Comparison of ENCODE assay signal across 23 cellular contexts in the genomic region with DNA sequence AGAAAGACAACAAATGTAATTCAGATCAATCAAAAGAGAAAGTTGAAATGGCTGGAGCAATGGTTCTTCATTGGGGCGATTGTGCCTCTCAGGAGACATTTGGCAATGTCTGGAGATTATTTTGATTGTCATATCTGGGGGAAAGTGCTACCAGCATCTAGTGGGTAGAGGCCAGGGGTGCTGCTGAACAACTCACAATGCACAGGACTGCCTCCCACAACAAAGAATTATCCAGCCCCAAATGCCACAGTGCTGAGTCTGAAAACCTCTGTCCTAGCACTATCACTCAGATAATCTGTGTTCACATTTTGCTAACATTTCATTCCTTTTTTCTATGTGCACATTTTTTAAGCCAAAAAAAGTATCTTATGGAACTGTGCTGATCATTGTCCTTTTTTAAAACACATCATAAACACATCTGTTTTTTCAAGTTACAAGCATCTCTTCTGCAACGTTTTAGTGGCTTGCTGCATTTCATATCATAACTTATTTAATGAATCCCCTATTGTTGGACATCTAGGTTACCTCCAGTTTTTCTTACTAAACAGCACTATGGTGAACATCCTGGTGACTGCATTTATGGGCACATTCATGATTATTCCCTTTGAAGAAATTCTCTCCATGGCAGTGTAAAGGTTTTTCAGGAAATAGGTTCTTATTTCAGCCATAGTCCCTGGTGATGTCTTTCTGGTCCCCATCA.
A peak's percentile ranks its signal among the peaks of the same experiment; 100 is the strongest.
DNase-seq lines count a peak whose midpoint lies in the region; ATAC-seq and TF ChIP-seq lines count a peak whose summit lies in the region.
"Had no signal": no experiment of that assay in that cellular context is flagged by ENCODE, and none has a peak within 500 bp of the region (broad histone marks: within the 10 kb centered on the region; RNA-seq: fewer than 3 reads in every experiment).

No MANE protein-coding gene starts in this region.

- H3K9me3 ChIP-seq in parathyroid adenoma (ENCODE audit: control insufficient read depth, low read length) (no peaks in the 10 kb centered on the region), right cardiac atrium (ENCODE audit: control insufficient read depth, low read length) (no peaks in the 10 kb centered on the region)
- H3K9me3 ChIP-seq: BLaER1, Caco-2 had no signal

- no peak overlapping the region for H3K9ac ChIP-seq in parathyroid adenoma
- H3K9ac ChIP-seq: BLaER1 had no signal

- H3K36me3 ChIP-seq in parathyroid adenoma (ENCODE audit: control insufficient read depth, insufficient read depth, low read length), result no peaks in the 10 kb centered on the region
- H3K36me3 ChIP-seq: BLaER1 had no signal

- H3K9me3 Mint-ChIP-seq in activated naive CD4-positive, alpha-beta T cell treated with anti-CD3 and anti-CD28 coated beads, Interleukin-2, amount 50 U/mL, for 72 hours, result no peaks in the 10 kb centered on the region
- H3K9me3 Mint-ChIP-seq: CD4-positive, alpha-beta T cell; H9 had no signal

- peak overlapping the region; percentile 80 for H3K27ac ChIP-seq in VCaP
- peak overlapping the region; percentile 100 for H3K27ac ChIP-seq in parathyroid adenoma
- no peak overlapping the region for H3K27ac ChIP-seq in right cardiac atrium (ENCODE audit: low read length)
- H3K27ac ChIP-seq: BLaER1, HL-60 had no signal

- H3K4me1 ChIP-seq in parathyroid adenoma (peaks cover 88% of the 10 kb centered on the region), right cardiac atrium (ENCODE audit: control insufficient read depth, insufficient read depth, low read length) (no peaks in the 10 kb centered on the region)
- H3K4me1 ChIP-seq: Caco-2 had no signal

- no peaks in the 10 kb centered on the region for H3K36me3 Mint-ChIP-seq in activated naive CD4-positive, alpha-beta T cell treated with anti-CD3 and anti-CD28 coated beads, Interleukin-2, amount 50 U/mL, for 72 hours

- H3K27me3 ChIP-seq in parathyroid adenoma (ENCODE audit: control insufficient read depth, insufficient read depth, low read length) (no peaks in the 10 kb centered on the region), right cardiac atrium (ENCODE audit: control insufficient read depth, insufficient read depth) (no peaks in the 10 kb centered on the region)
- H3K27me3 ChIP-seq: BLaER1 had no signal

- no peak for TF ChIP-seq CTCF in VCaP (conservative IDR thresholded peaks at IDR 0.05)
- TF ChIP-seq CTCF in parathyroid adenoma (IDR thresholded peaks at IDR 0.05), result no peak

- 76% methylated on average over 2 of the region's 2 CpGs for WGBS in right cardiac atrium

- H3K4me2 ChIP-seq in parathyroid adenoma (ENCODE audit: low read length), result no peak overlapping the region

- no peak for DNase-seq in activated naive CD4-positive, alpha-beta T cell treated with anti-CD3 and anti-CD28 coated beads, Interleukin-2, amount 50 U/mL, for 72 hours (ENCODE audit: low spot score in 2 of 2)
- DNase-seq in activated naive CD4-positive, alpha-beta T cell treated with Interleukin-2 at 50 U/mL for 16 hours, result no peak
- peak; percentile 31 for DNase-seq in OCI-M1 (lab: John Stamatoyannopoulos, UW)
- no peak for DNase-seq in right cardiac atrium
- DNase-seq: Caco-2; CD4-positive, alpha-beta T cell; DMS 273 treated with DMSO at 0.1 percent for 48 hours; H9; KBM-7; MM.1S; NCI-H1048; NCI-H1417 treated with DMSO at 0.1 percent for 48 hours; NCI-H187; NCI-H446 treated with DMSO at 0.1 percent for 48 hours; NCI-H526 treated with DMSO at 0.1 percent for 48 hours; RPMI8226; SHP77 had no signal

- intact Hi-C loops in right cardiac atrium (cut with DNase I), result loop anchor here in 1 of 4 donors (10.0 kb wide), 1 partner anchor 291 kb away; a partner anchor contains a TSS

- ATAC-seq in activated naive CD4-positive, alpha-beta T cell treated with anti-CD3 and anti-CD28 coated beads, Interleukin-2, amount 50 U/mL, for 72 hours, result peak; percentile 39 to 41
- ATAC-seq in HG03460 (IDR thresholded peaks at IDR 0.05; ENCODE audit: unreplicated experiment) (no peak), right cardiac atrium (no peak)
- ATAC-seq: HepG2 had no signal

- H2AFZ ChIP-seq in parathyroid adenoma, result no peak overlapping the region

- no peak overlapping the region for H3K27ac Mint-ChIP-seq in activated naive CD4-positive, alpha-beta T cell treated with anti-CD3 and anti-CD28 coated beads, Interleukin-2, amount 50 U/mL, for 72 hours
- H3K27ac Mint-ChIP-seq: CD4-positive, alpha-beta T cell had no signal

- H3K4me3 ChIP-seq in parathyroid adenoma (ENCODE audit: low read depth, low read length), result no peak overlapping the region
- no peak overlapping the region for H3K4me3 ChIP-seq in right cardiac atrium (ENCODE audit: low read length)
- H3K4me3 ChIP-seq: BLaER1 had no signal

- peaks cover 27% of the 10 kb centered on the region for H3K79me2 ChIP-seq in parathyroid adenoma

Comparison
In these comparisons a context has a peak if more than half of its experiments do, and no peak if none do; other contexts are left out.
1. ATAC-seq: peak in activated naive CD4-positive, alpha-beta T cell treated with anti-CD3 and anti-CD28 coated beads, Interleukin-2, amount 50 U/mL, for 72 hours (2 of 2); none in HG03460 (single experiment) and right cardiac atrium (0 of 2).